ENCODE assay signal across 10 cellular contexts in the genomic region with DNA sequence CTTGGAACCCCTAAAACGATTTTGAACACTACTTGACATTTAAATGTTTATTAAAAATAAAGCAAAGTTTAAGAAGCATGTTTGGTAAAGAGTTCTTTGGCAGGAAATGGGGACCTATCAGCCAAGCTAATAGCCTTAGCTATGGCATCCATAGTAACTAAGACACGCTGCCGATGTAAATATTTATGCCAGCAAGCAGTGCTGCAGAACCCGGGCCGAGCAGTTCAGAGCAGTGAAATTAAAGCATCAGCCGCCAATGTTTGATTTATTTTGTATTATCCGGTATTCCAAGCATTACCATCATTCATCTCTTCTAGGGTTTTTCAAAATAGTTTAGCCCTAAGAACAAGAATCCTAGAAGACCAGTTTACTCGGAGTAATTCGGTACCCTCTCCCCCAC.
DNase-seq lines count a peak whose midpoint lies in the region; TF ChIP-seq lines count a peak whose summit lies in the region.
"Had no signal": no experiment of that assay in that cellular context is flagged by ENCODE, and none has a peak within 500 bp of the region (broad histone marks: within the 10 kb centered on the region; RNA-seq: fewer than 3 reads in every experiment).

No MANE protein-coding gene starts in this region.

- H2BK20ac ChIP-seq in H9 (ENCODE audit: low read depth, low read length, poor library complexity, severe bottlenecking), result no peak overlapping the region

- WGBS in H9 (ENCODE audit: extremely low coverage, insufficient read length, low lambda C conversion rate), result no CpG with 5 or more reads among the region's 9 CpGs

- no peak overlapping the region for H2AFZ ChIP-seq in H9 (ENCODE audit: low read length)

- H3K9me3 ChIP-seq in skeletal muscle tissue (ENCODE audit: control insufficient read depth in 3 of 3, low read length in 3 of 3) (no peaks in the 10 kb centered on the region), H9 (ENCODE audit: control insufficient read depth, low read depth, low read length) (no peaks in the 10 kb centered on the region)

- H3K4me2 ChIP-seq in H9 (ENCODE audit: insufficient read depth, insufficient read length, low read length), result no peak overlapping the region

- H4K20me1 ChIP-seq in H9 (ENCODE audit: control insufficient read depth, insufficient read depth, insufficient read length), result no peaks in the 10 kb centered on the region

- H2AK5ac ChIP-seq in H9 (ENCODE audit: insufficient read length, low read length), result no peak overlapping the region

- H3K56ac ChIP-seq in H9 (ENCODE audit: insufficient read length, low read depth, low read length), result no peak overlapping the region

- no peak overlapping the region for H4K91ac ChIP-seq in H9 (ENCODE audit: insufficient read length, low read depth, low read length)

- no peak overlapping the region for H4K5ac ChIP-seq in H9 (ENCODE audit: insufficient read length, low read depth, low read length)

- no peak overlapping the region for H2BK120ac ChIP-seq in H9 (ENCODE audit: low read depth, low read length, poor library complexity, severe bottlenecking)

- no peak for DNase-seq in GM12864 (ENCODE audit: low read depth)
- peak; percentile 23 for DNase-seq in RPMI8226
- no peak for DNase-seq in endothelial cell (ENCODE audit: low spot score)
- DNase-seq in CD1c-positive myeloid dendritic cell (ENCODE audit: extremely low spot score), result no peak
- DNase-seq in HuH-7 (ENCODE audit: low spot score), result no peak
- no peak for DNase-seq in COLO829 (ENCODE audit: low spot score)
- no peak for DNase-seq in H9
- DNase-seq: dermis blood vessel endothelial cell, NCI-H524 treated with DMSO at 0.1 percent for 48 hours had no signal

- H2BK5ac ChIP-seq in H9 (ENCODE audit: insufficient read length, low read length), result no peak overlapping the region

- H3K4me3 ChIP-seq in GM12864 (ENCODE audit: low read depth, low read length), result peak overlapping the region; percentile 61
- H3K4me3 ChIP-seq in skeletal muscle tissue (ENCODE audit: low read length in 3 of 3), result peak overlapping the region; percentile 13 to 61 (median 59)

- H3K79me2 ChIP-seq in H9 (ENCODE audit: insufficient read depth, low read length), result peaks cover 4% of the 10 kb centered on the region; the same call in 1 of the 2 replicates

- H3K27me3 ChIP-seq in skeletal muscle tissue (ENCODE audit: control insufficient read depth in 3 of 3, insufficient read depth in 3 of 3, low read length in 3 of 3) (no peaks in the 10 kb centered on the region), H9 (ENCODE audit: insufficient read depth, low read length) (no peaks in the 10 kb centered on the region)

- peaks cover 2% of the 10 kb centered on the region for H3K27me3 Mint-ChIP-seq in endothelial cell (ENCODE audit: unreplicated experiment)
- H3K27me3 Mint-ChIP-seq in H9 (ENCODE audit: low read depth), result no peaks in the 10 kb centered on the region

- no peak overlapping the region for H3T11ph ChIP-seq in H9 (ENCODE audit: low read length)

- no peaks in the 10 kb centered on the region for H3K9me3 Mint-ChIP-seq in endothelial cell (ENCODE audit: unreplicated experiment)
- H3K9me3 Mint-ChIP-seq in H9, result peaks cover 0 to 3% of the 10 kb centered on the region in 2 experiments; a peak in 1 of 5 replicates

- peaks cover 35 to 42% (median 36%) of the 10 kb centered on the region in 3 donors for H3K4me1 ChIP-seq in skeletal muscle tissue (ENCODE audit: control insufficient read depth in 3 of 3, insufficient read depth in 3 of 3, low read length in 3 of 3)
- no peaks in the 10 kb centered on the region for H3K4me1 ChIP-seq in H9 (ENCODE audit: insufficient read depth, low read length)

- H3K27ac ChIP-seq in skeletal muscle tissue (ENCODE audit: low read depth, low read length) (peak overlapping the region; percentile 85), H9 (ENCODE audit: insufficient read length, low read depth, low read length) (no peak overlapping the region)

- H3K18ac ChIP-seq in H9 (ENCODE audit: insufficient read length, low read depth, low read length), result no peak overlapping the region

- TF ChIP-seq CTCF in GM12864 (IDR thresholded peaks at IDR 0.05; ENCODE audit: low read depth, low read length, missing control alignments) (no peak), endothelial cell (IDR thresholded peaks at IDR 0.05; ENCODE audit: unreplicated experiment) (no peak), H9 (conservative IDR thresholded peaks at IDR 0.05) (no peak)

- H3K4me3 Mint-ChIP-seq in endothelial cell (ENCODE audit: unreplicated experiment) (no peak overlapping the region), H9 (no peak overlapping the region)

- H3K9ac ChIP-seq in skeletal muscle tissue (ENCODE audit: low read depth in 1 of 3, low read length in 3 of 3) (peak overlapping the region in 2 of 3 donors; percentile 69 to 72), H9 (ENCODE audit: extremely low read depth, insufficient read length, low read length) (no peak overlapping the region)

- H3K79me1 ChIP-seq in H9 (ENCODE audit: insufficient read depth, low read depth, low read length, poor library complexity, severe bottlenecking), result peaks cover 9% of the 10 kb centered on the region

- H3K4me1 Mint-ChIP-seq in endothelial cell (ENCODE audit: unreplicated experiment) (peaks cover 8% of the 10 kb centered on the region), H9 (no peaks in the 10 kb centered on the region)

- H3K36me3 Mint-ChIP-seq in endothelial cell (ENCODE audit: low read depth, unreplicated experiment), result peaks cover 27% of the 10 kb centered on the region
- H3K36me3 Mint-ChIP-seq in H9 (ENCODE audit: insufficient read depth in 1 of 3, low read depth in 3 of 3), result peaks cover 10 to 19% (median 14%) of the 10 kb centered on the region in 3 experiments; a peak in 5 of 7 replicates

- H2BK12ac ChIP-seq in H9 (ENCODE audit: insufficient read length, low read depth, low read length), result no peak overlapping the region

- peaks cover 0 to 4% (median 0%) of the 10 kb centered on the region in 3 donors for H3K36me3 ChIP-seq in skeletal muscle tissue (ENCODE audit: control insufficient read depth in 3 of 3, insufficient read depth in 3 of 3, low read length in 3 of 3)

- no peak overlapping the region for H2BK15ac ChIP-seq in H9 (ENCODE audit: low read depth, low read length)

- H4K8ac ChIP-seq in H9 (replicated peaks; ENCODE audit: insufficient read length, low read depth, low read length), result no peak overlapping the region

- H3K23me2 ChIP-seq in H9 (ENCODE audit: insufficient read length, low read depth, low read length, poor library complexity, severe bottlenecking), result no peaks in the 10 kb centered on the region

- no peak overlapping the region for H3K4ac ChIP-seq in H9 (ENCODE audit: low read depth, low read length)

- H3K27ac Mint-ChIP-seq in endothelial cell (ENCODE audit: unreplicated experiment) (peak overlapping the region; percentile 73), H9 (no peak overlapping the region; a peak in 1 of 7 replicates)

- H3K14ac ChIP-seq in H9 (ENCODE audit: insufficient read depth, low read length), result no peak overlapping the region

- H3K23ac ChIP-seq in H9 (ENCODE audit: insufficient read length, low read depth, low read length), result no peak overlapping the region
